In the genomic region with DNA sequence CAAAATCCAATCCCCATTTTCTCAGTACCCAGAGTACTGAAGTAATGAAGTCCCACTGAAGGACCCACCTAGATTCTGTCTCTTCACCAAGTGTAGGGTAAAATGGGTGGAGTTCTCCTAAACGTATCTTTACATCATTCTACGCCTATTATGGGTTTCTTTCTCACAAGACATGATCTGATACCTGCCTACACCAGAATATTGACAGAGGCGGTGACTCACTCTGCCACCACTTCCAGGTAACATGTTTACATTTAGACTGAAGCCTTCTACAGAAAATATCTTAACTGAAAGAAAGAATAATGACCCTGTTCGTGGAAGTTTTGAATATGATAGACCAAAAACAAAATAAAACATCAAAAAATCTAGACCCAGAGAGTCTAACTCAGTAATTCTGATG, we compare ENCODE assay signal across 13 cellular contexts.
DNase-seq lines count a peak whose midpoint lies in the region; ATAC-seq, FAIRE-seq and TF ChIP-seq lines count a peak whose summit lies in the region.
"Had no signal": no experiment of that assay in that cellular context is flagged by ENCODE, and none has a peak within 500 bp of the region (broad histone marks: within the 10 kb centered on the region; RNA-seq: fewer than 3 reads in every experiment).

No MANE protein-coding gene starts in this region.

- no peak for FAIRE-seq in H54 (lab: Jason Lieb, UNC)

- H3K4me3 Mint-ChIP-seq in CD4-positive, alpha-beta T cell: peak overlapping the region; percentile 81
- peak overlapping the region; percentile 56 for H3K4me3 Mint-ChIP-seq in T-helper 17 cell
- H3K4me3 Mint-ChIP-seq in activated naive CD4-positive, alpha-beta T cell treated with anti-CD3 and anti-CD28 coated beads for 36 hours: peak overlapping the region; percentile 42
- H3K4me3 Mint-ChIP-seq in natural killer cell: no peak overlapping the region
- H3K4me3 Mint-ChIP-seq: activated B cell treated with CpG ODN at 0.5 μM for 24 hours; dendritic cell treated with granulocyte-macrophage colony-stimulating factor and Interleukin-4, amounts not matched to agents 40 ng/mL and 50 ng/mL, for 4 days had no signal

- intact Hi-C loops in CD4-positive, alpha-beta T cell (cut with DNase I, micrococcal nuclease): loop anchor here in 1 of 2 experiments (1.0 to 5.0 kb wide), 5 partner anchors 21 to 78 kb away; no protein-coding TSS in a partner anchor
- intact Hi-C loops in activated naive CD4-positive, alpha-beta T cell treated with anti-CD3 and anti-CD28 coated beads for 36 hours (cut with micrococcal nuclease): loop anchor here (1.0 kb wide), 3 partner anchors 9 to 21 kb away; no protein-coding TSS in a partner anchor
- intact Hi-C loops in natural killer cell (cut with micrococcal nuclease): no loop called here

- H3K27ac ChIP-seq in CD4-positive, alpha-beta T cell (ENCODE audit: low read depth, low read length): peak overlapping the region; percentile 58

- H3K9me3 ChIP-seq in CD4-positive, alpha-beta T cell (ENCODE audit: control insufficient read depth, low read length): no peaks in the 10 kb centered on the region
- no peaks in the 10 kb centered on the region for H3K9me3 ChIP-seq in T-helper 17 cell (ENCODE audit: control insufficient read depth, low read length, poor library complexity, severe bottlenecking)

- H3K4me1 Mint-ChIP-seq in CD4-positive, alpha-beta T cell (ENCODE audit: low read depth): peaks cover 79% of the 10 kb centered on the region
- H3K4me1 Mint-ChIP-seq in T-helper 17 cell (peaks cover 24% of the 10 kb centered on the region), natural killer cell (peaks cover 0 to 4% of the 10 kb centered on the region in 2 donors)
- peaks cover 81% of the 10 kb centered on the region for H3K4me1 Mint-ChIP-seq in activated naive CD4-positive, alpha-beta T cell treated with anti-CD3 and anti-CD28 coated beads for 36 hours (ENCODE audit: low read depth)

- peak in 9 of 10 experiments; percentile 39 to 68 (median 52) for DNase-seq in CD4-positive, alpha-beta T cell
- DNase-seq in T-helper 17 cell (peak in 1 of 3 donors; percentile 37), natural killer cell (no peak), HCEC 1CT (no peak), NCI-H187 (lab: John Stamatoyannopoulos, UW) (no peak), KG1 (lab: John Stamatoyannopoulos, UW) (no peak), H54 (ENCODE audit: insufficient read length, low spot score) (no peak)
- peak; percentile 84 for DNase-seq in activated naive CD4-positive, alpha-beta T cell treated with anti-CD3 and anti-CD28 coated beads for 36 hours
- DNase-seq: activated B cell treated with CpG ODN at 0.5 μM for 24 hours, AML-193, hypothalamus, Kasumi-1 had no signal

- peak; percentile 96 for ATAC-seq in CD4-positive, alpha-beta T cell (ENCODE audit: poor library complexity)
- ATAC-seq in T-helper 17 cell (peak; percentile 98), natural killer cell (peak in 2 of 3 donors; percentile 43 to 60)

- CTCF ChIA-PET in CD4-positive, alpha-beta T cell (lab: Charles Lee): no interaction called here
- CTCF ChIA-PET in activated naive CD4-positive, alpha-beta T cell treated with anti-CD3 and anti-CD28 coated beads for 36 hours (lab: Charles Lee): interaction anchor here (0.7 to 1.0 kb wide), 3 partner anchors 19 to 343 kb away, joined by 3 to 6 read pairs (median 3); no protein-coding TSS in a partner anchor

- TF ChIP-seq CTCF in CD4-positive, alpha-beta T cell (IDR thresholded peaks at IDR 0.05): no peak
- TF ChIP-seq CTCF in natural killer cell (IDR thresholded peaks at IDR 0.05): no peak

- H3K27me3 Mint-ChIP-seq in CD4-positive, alpha-beta T cell: no peaks in the 10 kb centered on the region
- H3K27me3 Mint-ChIP-seq in T-helper 17 cell (no peaks in the 10 kb centered on the region), natural killer cell (ENCODE audit: low read depth in 2 of 2) (no peaks in the 10 kb centered on the region)
- H3K27me3 Mint-ChIP-seq in activated naive CD4-positive, alpha-beta T cell treated with anti-CD3 and anti-CD28 coated beads for 36 hours (ENCODE audit: low read depth): no peaks in the 10 kb centered on the region
- H3K27me3 Mint-ChIP-seq: activated B cell treated with CpG ODN at 0.5 μM for 24 hours had no signal

- peak overlapping the region; percentile 90 for H3K27ac Mint-ChIP-seq in CD4-positive, alpha-beta T cell
- H3K27ac Mint-ChIP-seq in T-helper 17 cell: peak overlapping the region; percentile 92
- H3K27ac Mint-ChIP-seq in activated naive CD4-positive, alpha-beta T cell treated with anti-CD3 and anti-CD28 coated beads for 36 hours: peak overlapping the region; percentile 88
- no peak overlapping the region for H3K27ac Mint-ChIP-seq in natural killer cell
- H3K27ac Mint-ChIP-seq: activated B cell treated with CpG ODN at 0.5 μM for 24 hours; dendritic cell treated with granulocyte-macrophage colony-stimulating factor and Interleukin-4, amounts not matched to agents 40 ng/mL and 50 ng/mL, for 4 days had no signal

- TF ChIP-seq POLR2A in H54 (IDR thresholded peaks at IDR 0.05; ENCODE audit: low read depth, low read length): no peak

- H3K27me3 ChIP-seq in CD4-positive, alpha-beta T cell (ENCODE audit: control insufficient read depth, insufficient read depth, low read length): no peaks in the 10 kb centered on the region

- H3K9me3 Mint-ChIP-seq in CD4-positive, alpha-beta T cell: peaks cover 2% of the 10 kb centered on the region
- peaks cover 13% of the 10 kb centered on the region for H3K9me3 Mint-ChIP-seq in activated naive CD4-positive, alpha-beta T cell treated with anti-CD3 and anti-CD28 coated beads for 36 hours
- no peaks in the 10 kb centered on the region for H3K9me3 Mint-ChIP-seq in natural killer cell
- H3K9me3 Mint-ChIP-seq: dendritic cell treated with granulocyte-macrophage colony-stimulating factor and Interleukin-4, amounts not matched to agents 40 ng/mL and 50 ng/mL, for 4 days had no signal

- POLR2A ChIA-PET in CD4-positive, alpha-beta T cell (lab: Charles Lee): interaction anchor here (1.4 to 3.2 kb wide), 3 partner anchors 25 to 89 kb away, joined by 3 to 17 read pairs (median 12); a partner anchor contains a TSS

- H3K36me3 Mint-ChIP-seq in CD4-positive, alpha-beta T cell (ENCODE audit: low read depth): peaks cover 22% of the 10 kb centered on the region
- H3K36me3 Mint-ChIP-seq in T-helper 17 cell (ENCODE audit: low read depth) (no peaks in the 10 kb centered on the region), natural killer cell (no peaks in the 10 kb centered on the region)
- peaks cover 38% of the 10 kb centered on the region for H3K36me3 Mint-ChIP-seq in activated naive CD4-positive, alpha-beta T cell treated with anti-CD3 and anti-CD28 coated beads for 36 hours (ENCODE audit: low read depth)

Comparison
In these comparisons a context has a peak if more than half of its experiments do, and no peak if none do; other contexts are left out.
1. DNase-seq: peak in CD4-positive, alpha-beta T cell (9 of 10) and activated naive CD4-positive, alpha-beta T cell treated with anti-CD3 and anti-CD28 coated beads for 36 hours (single experiment); none in natural killer cell (single experiment), HCEC 1CT (single experiment), NCI-H187 (0 of 2), KG1 (single experiment) and H54 (single experiment).
2. H3K27ac Mint-ChIP-seq: peak in CD4-positive, alpha-beta T cell (single experiment), T-helper 17 cell (single experiment) and activated naive CD4-positive, alpha-beta T cell treated with anti-CD3 and anti-CD28 coated beads for 36 hours (single experiment); none in natural killer cell (0 of 2).
3. Peak in every context shown above with its lines, with median percentiles within 50 percentile points of each other: ATAC-seq.